In the genomic region with DNA sequence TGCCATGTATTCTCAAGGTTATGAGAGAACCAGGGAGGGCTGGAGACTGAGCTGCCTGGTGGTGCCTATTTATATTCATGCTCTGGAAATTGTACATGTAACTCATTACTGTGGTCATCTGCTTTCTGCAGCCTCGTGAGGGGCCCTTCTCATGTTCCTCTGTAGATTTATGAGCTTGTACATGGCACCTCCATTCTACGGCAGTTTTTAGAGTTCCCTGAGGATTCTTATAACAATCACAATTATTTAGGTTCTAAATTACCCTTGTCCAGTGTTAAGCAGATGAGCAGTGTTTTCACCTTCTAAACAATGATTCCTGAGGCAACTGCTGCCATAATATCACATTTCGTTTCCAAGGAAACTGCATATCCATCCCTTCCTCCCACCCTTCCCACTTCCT, we compare ENCODE assay signal across 19 cellular contexts.
"Had no signal": no experiment of that assay in that cellular context is flagged by ENCODE, and none has a peak within 500 bp of the region (broad histone marks: within the 10 kb centered on the region; RNA-seq: fewer than 3 reads in every experiment).

No MANE protein-coding gene starts in this region.

- H3K4me1 ChIP-seq: gastrocnemius medialis, left ventricle myocardium inferior, lower lobe of right lung, pancreas had no signal

- H3K9me3 ChIP-seq: gastrocnemius medialis, left ventricle myocardium inferior, lower lobe of right lung, pancreas had no signal

- H3K27ac ChIP-seq: coronary artery, gastrocnemius medialis, left ventricle myocardium inferior, lower lobe of right lung, pancreas had no signal

- DNase-seq: effector CD4-positive, alpha-beta T cell; gastrocnemius medialis; glutamatergic neuron; islet precursor cell; left ventricle myocardium inferior; lower lobe of right lung; natural killer cell; occipital lobe; pancreas; right cardiac atrium; small intestine; stimulated activated CD4-positive, alpha-beta T cell treated with anti-CD3 and anti-CD28 coated beads, Interleukin-12 subunit alpha, Interleukin-12 subunit beta, amount 100 ng/mL, for 4 hours; stimulated activated naive CD4-positive, alpha-beta T cell treated with Interleukin-2 at 50 U/mL for 16 hours; trophoblast cell had no signal

- H3K4me3 ChIP-seq: coronary artery, gastrocnemius medialis, left ventricle myocardium inferior, lower lobe of right lung, pancreas had no signal

- H3K4me3 Mint-ChIP-seq: memory B cell, mesothelial cell of epicardium, natural killer cell had no signal

- ATAC-seq: esophagus mucosa, gastrocnemius medialis, lower lobe of right lung, natural killer cell, pancreas, right cardiac atrium had no signal

- H3K9me3 Mint-ChIP-seq: memory B cell, mesothelial cell of epicardium, natural killer cell had no signal

- H3K4me1 Mint-ChIP-seq: natural killer cell had no signal

- H3K27me3 Mint-ChIP-seq: progenitor cell of endocrine pancreas had no signal

- H3K36me3 Mint-ChIP-seq: memory B cell, natural killer cell had no signal

- H3K27me3 ChIP-seq: gastrocnemius medialis, pancreas had no signal

- H3K27ac Mint-ChIP-seq: memory B cell, mesothelial cell of epicardium, natural killer cell, progenitor cell of endocrine pancreas had no signal

- H3K36me3 ChIP-seq: gastrocnemius medialis, left ventricle myocardium inferior, lower lobe of right lung, pancreas had no signal
